In the genomic region with DNA sequence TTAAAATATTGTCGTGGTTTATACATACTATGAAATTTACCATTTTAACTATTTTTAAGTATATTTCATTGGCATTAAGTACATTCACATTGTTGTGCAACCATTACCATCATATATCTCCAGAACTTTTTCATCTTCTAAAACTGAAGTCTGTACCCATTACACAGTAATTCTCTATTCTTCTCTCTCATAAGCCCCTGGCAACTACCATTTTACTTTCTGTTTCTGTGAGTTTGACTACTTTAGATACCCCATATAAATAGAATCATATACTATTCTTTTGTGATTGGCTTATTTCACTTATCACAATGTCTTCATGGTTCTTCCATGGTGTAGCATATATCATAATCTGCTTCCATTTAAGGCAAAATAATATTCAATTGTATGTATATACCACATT, we compare ENCODE assay signal across 17 cellular contexts.
"Had no signal": no experiment of that assay in that cellular context is flagged by ENCODE, and none has a peak within 500 bp of the region (broad histone marks: within the 10 kb centered on the region; RNA-seq: fewer than 3 reads in every experiment).

No MANE protein-coding gene starts in this region.

- ATAC-seq: heart left ventricle; left colon; left ventricle myocardium superior; natural killer cell treated with Interleukin-12 subunit alpha and Interleukin-12 subunit beta and Interleukin-15 and Interleukin-18, amount 100 ng/mL, for 72 hours; stimulated activated naive B cell treated with anti-CD40 and anti-IgM and Interleukin-4, amounts not matched to agents 10 μg/mL and 1 μg/mL and 100 μg/mL, for 72 hours; stimulated activated naive CD8-positive, alpha-beta T cell treated with anti-CD3 and anti-CD28 coated beads, Interleukin-15, amount 100 ng/mL, for 72 hours; upper lobe of right lung had no signal

- DNase-seq: effector CD8-positive, alpha-beta T cell; heart left ventricle; hippocampal formation; left colon; left ventricle myocardium superior; mesenchymal stem cell; midbrain; nucleus accumbens; ovary; sigmoid colon; stimulated activated CD4-positive, alpha-beta T cell treated with anti-CD3 and anti-CD28 coated beads, Interleukin-2, amount 100 ng/mL, for 24 hours; stimulated activated CD4-positive, alpha-beta T cell treated with anti-CD3 and anti-CD28 coated beads, Interleukin-4, amount 100 ng/mL, for 4 hours; stimulated activated naive B cell treated with anti-CD40 and anti-IgM and Interleukin-4, amounts not matched to agents 10 μg/mL and 1 μg/mL and 100 μg/mL, for 72 hours; stimulated activated naive CD8-positive, alpha-beta T cell treated with anti-CD3 and anti-CD28 coated beads, Interleukin-15, amount 100 ng/mL, for 72 hours; testis; upper lobe of right lung had no signal
